In genomic region chr5:73483676-73484075, GRCh38 we compare ENCODE assay signal across 9 cellular contexts.
"Had no signal": no experiment of that assay in that cellular context is flagged by ENCODE, and none has a peak within 500 bp of the region (broad histone marks: within the 10 kb centered on the region; RNA-seq: fewer than 3 reads in every experiment).

No MANE protein-coding gene starts in this region.

- ATAC-seq: HCT116, K562 had no signal

- H3K9me3 Mint-ChIP-seq: HFFc6 had no signal

- H3K4me3 ChIP-seq: GM23248, HAP-1, K562 had no signal

- H3K9me3 ChIP-seq: HAP-1 had no signal

- H3K4me1 ChIP-seq: HAP-1 had no signal

- H3K9ac ChIP-seq: GM23248 had no signal

- DNase-seq: GM23248, H7, HFFc6, IMR-90, KG1 had no signal

- H2AFZ ChIP-seq: GM23248 had no signal

- FAIRE-seq: HTR-8/SVneo, K562 had no signal

- H3K4me3 Mint-ChIP-seq: HFFc6 had no signal

- H3K27ac Mint-ChIP-seq: HFFc6 had no signal

- H3K36me3 ChIP-seq: HAP-1 had no signal

- H3K27ac ChIP-seq: GM23248 had no signal
